ENCODE assay signal across 8 cellular contexts in genomic region chr17:77140878-77141767, GRCh38. TPM values are rescaled to one million over a fixed set of nuclear protein-coding genes. Genes with fewer than 3 reads are reported as not detected.
DNase-seq lines count a peak whose midpoint lies in the region; ATAC-seq and FAIRE-seq lines count a peak whose summit lies in the region.

TSS of gene SEC14L1 (plus strand) at chr17:77140969. CDS start at chr17:77143597, 2,628 bp downstream.

- no peak for FAIRE-seq in frontal cortex (lab: Jason Lieb, UNC)

- peak; percentile 69 for DNase-seq in DMS 273 (lab: John Stamatoyannopoulos, UW; ENCODE audit: unreplicated experiment)
- no peak for DNase-seq in DMS 273 treated with DMSO at 0.1 percent for 48 hours (lab: John Stamatoyannopoulos, UW)
- DNase-seq in NCI-H748 (lab: John Stamatoyannopoulos, UW; ENCODE audit: unreplicated experiment) = peak; percentile 60
- peak; percentile 6 for DNase-seq in activated T-helper 1 cell treated with Interleukin-2 at 50 U/mL for 16 hours (ENCODE audit: low read depth)
- DNase-seq in frontal cortex (ENCODE audit: low spot score in 2 of 2) = peak in 1 of 2 donors; percentile 39
- no peak for DNase-seq in occipital lobe (lab: John Stamatoyannopoulos, UW)
- no peak for DNase-seq in foreskin melanocyte

- peak; percentile 38 for ATAC-seq in HG02763 (IDR thresholded peaks at IDR 0.05; ENCODE audit: unreplicated experiment)

RNA-seq across cellular contexts. Expression of gene SEC14L1, which starts in this region (rescaled TPM):
- total RNA-seq in frontal cortex (56.3 TPM), occipital lobe (66.9 TPM)

Comparison
In these comparisons a context has a peak if more than half of its experiments do, and no peak if none do; other contexts are left out.
1. DNase-seq: peak in DMS 273 (single experiment), NCI-H748 (single experiment) and activated T-helper 1 cell treated with Interleukin-2 at 50 U/mL for 16 hours (single experiment); none in DMS 273 treated with DMSO at 0.1 percent for 48 hours (single experiment), occipital lobe (single experiment) and foreskin melanocyte (single experiment).